In genomic region chr3:36514171-36514570, GRCh38 we compare ENCODE assay signal across 13 cellular contexts.
"Had no signal": no experiment of that assay in that cellular context is flagged by ENCODE, and none has a peak within 500 bp of the region (broad histone marks: within the 10 kb centered on the region; RNA-seq: fewer than 3 reads in every experiment).

No MANE protein-coding gene starts in this region.

- H3K4me3 Mint-ChIP-seq: naive B cell had no signal

- H3K36me3 Mint-ChIP-seq: naive B cell had no signal

- H3K9me3 ChIP-seq: esophagus squamous epithelium, left lung, ovary, stomach, thoracic aorta had no signal

- DNase-seq: activated CD4-positive, CD25-positive, alpha-beta regulatory T cell treated with anti-CD3 and anti-CD28 coated beads, Interleukin-2, amount 50 U/mL, for 72 hours; activated naive CD4-positive, alpha-beta T cell treated with Interleukin-2 at 50 U/mL for 16 hours; aorta; esophagus squamous epithelium; heart left ventricle; left lung; naive B cell; ovary; stimulated activated CD4-positive, alpha-beta T cell treated with anti-CD3 and anti-CD28 coated beads, Interleukin-1b, Interleukin-23, amount 100 ng/mL, for 48 hours; stomach; T-helper 9 cell had no signal

- ATAC-seq: heart left ventricle, left lung had no signal

- H3K36me3 ChIP-seq: cardiac muscle cell, esophagus squamous epithelium, heart left ventricle, left lung, ovary, stomach had no signal

- H3K4me3 ChIP-seq: cardiac muscle cell, esophagus squamous epithelium, heart left ventricle, left lung, ovary, stomach, thoracic aorta had no signal

- H3K4me1 ChIP-seq: esophagus squamous epithelium, heart left ventricle, left lung, stomach had no signal

- H3K4me1 Mint-ChIP-seq: naive B cell had no signal

- H3K27ac ChIP-seq: cardiac muscle cell, esophagus squamous epithelium, heart left ventricle, left lung, ovary, stomach, thoracic aorta had no signal

- H3K27me3 ChIP-seq: cardiac muscle cell, esophagus squamous epithelium, heart left ventricle, left lung, ovary, stomach had no signal
